8 cellular contexts compared by ENCODE assay signal in genomic region chr11:96254087-96254486, GRCh38.
DNase-seq lines count a peak whose midpoint lies in the region; ATAC-seq and TF ChIP-seq lines count a peak whose summit lies in the region.

No MANE protein-coding gene starts in this region.

- peak overlapping the region; percentile 43; the same call in 1 of the 2 replicates for H3K27ac ChIP-seq in IMR-90 (ENCODE audit: insufficient read depth, low read length)

- H4K5ac ChIP-seq in IMR-90 (ENCODE audit: low read depth, low read length), result 0 out of 2 replicates have a peak overlapping the region, but pooled peaks have one; percentile 83

- no peaks in the 10 kb centered on the region for H3K27me3 ChIP-seq in IMR-90 (ENCODE audit: control insufficient read depth, insufficient read depth, low read length)

- H3K9me3 ChIP-seq in IMR-90 (ENCODE audit: control insufficient read depth, insufficient read depth, low read length), result no peaks in the 10 kb centered on the region

- no peaks in the 10 kb centered on the region; the same call in 1 of the 2 replicates for H3K36me3 ChIP-seq in IMR-90 (ENCODE audit: control insufficient read depth, insufficient read depth, low read length)

- POLR2A ChIA-PET in IMR-90 (lab: Charles Lee; ENCODE audit: unreplicated experiment), result no interaction called here

- intact Hi-C loops in IMR-90 (cut with micrococcal nuclease), result no loop called here

- peak; percentile 69 for ATAC-seq in GM21515 (IDR thresholded peaks at IDR 0.05; ENCODE audit: unreplicated experiment)
- no peak for ATAC-seq in IMR-90 (ENCODE audit: low read depth)

- 0 out of 2 replicates have a peak overlapping the region, but pooled peaks have one; percentile 60 for H3K56ac ChIP-seq in IMR-90 (ENCODE audit: extremely low read depth, insufficient read depth, low read length)

- peak overlapping the region; percentile 77 for H3K27ac Mint-ChIP-seq in osteocyte (ENCODE audit: unreplicated experiment)

- H3K9me1 ChIP-seq in IMR-90 (ENCODE audit: insufficient read depth, low read length), result peaks cover 11% of the 10 kb centered on the region

- peaks cover 16% of the 10 kb centered on the region for H3K4me1 ChIP-seq in IMR-90 (ENCODE audit: control insufficient read depth, insufficient read depth, low read length)

- TF ChIP-seq RAD21 in IMR-90 (IDR thresholded peaks at IDR 0.05; ENCODE audit: low read length), result no peak

- H4K8ac ChIP-seq in IMR-90 (ENCODE audit: low read depth in 2 of 2, low read length in 2 of 2), result peak overlapping the region in 1 of 2 experiments; percentile 64; a peak in 2 of 4 replicates

- H3K23ac ChIP-seq in IMR-90 (ENCODE audit: low read depth, low read length), result peak overlapping the region; percentile 50; the same call in 1 of the 2 replicates

- H3K4me2 ChIP-seq in IMR-90 (ENCODE audit: low read depth, low read length), result peak overlapping the region; percentile 85

- no peak overlapping the region for H2AK9ac ChIP-seq in IMR-90 (replicated peaks; ENCODE audit: low read depth, low read length, poor library complexity)

- TF ChIP-seq CTCF in IMR-90 (conservative IDR thresholded peaks at IDR 0.05; ENCODE audit: low read depth, low read length), result no peak
- no peak for TF ChIP-seq CTCF in osteocyte (IDR thresholded peaks at IDR 0.05)

- H2AFZ ChIP-seq in IMR-90 (replicated peaks; ENCODE audit: low read length, poor library complexity), result no peak overlapping the region

- peak overlapping the region; percentile 92; the same call in 1 of the 2 replicates for H3K18ac ChIP-seq in IMR-90 (ENCODE audit: low read depth, low read length)

- peak overlapping the region; percentile 67; the same call in 1 of the 2 replicates for H2BK20ac ChIP-seq in IMR-90 (ENCODE audit: low read depth, low read length)

- WGBS in IMR-90 (ENCODE audit: extremely low coverage in 2 of 2, insufficient read length in 1 of 2), 2 experiments, result no CpG with 5 or more reads among the region's 7 CpGs

- H4K91ac ChIP-seq in IMR-90 (ENCODE audit: insufficient read depth, low read depth, low read length), result peak overlapping the region; percentile 5; the same call in 1 of the 2 replicates

- peaks cover 42 to 84% of the 10 kb centered on the region in 2 experiments for H3K79me1 ChIP-seq in IMR-90 (ENCODE audit: low read depth in 1 of 2, low read length in 2 of 2)

- peak overlapping the region; percentile 44; the same call in 1 of the 2 replicates for H2BK120ac ChIP-seq in IMR-90 (ENCODE audit: low read depth, low read length)

- CTCF ChIA-PET in IMR-90 (lab: Yijun Ruan, JAX), result interaction anchor here (0.7 to 1.2 kb wide), 2 partner anchors 88 to 260 kb away, joined by 3 read pairs; no protein-coding TSS in a partner anchor

- H2BK15ac ChIP-seq in IMR-90 (ENCODE audit: low read depth, low read length), result 0 out of 3 replicates have a peak overlapping the region, but pooled peaks have one; percentile 15

- H3K9me3 Mint-ChIP-seq in osteocyte (ENCODE audit: unreplicated experiment), result no peaks in the 10 kb centered on the region

- H2BK5ac ChIP-seq in IMR-90 (ENCODE audit: low read depth, low read length, poor library complexity, severe bottlenecking), result peak overlapping the region; percentile 65

- peaks cover 60% of the 10 kb centered on the region for H3K4me1 Mint-ChIP-seq in osteocyte (ENCODE audit: unreplicated experiment)

- no TSS peak for BruUV-seq in IMR-90 (replicated peaks; lab: Mats Ljungman, UMichigan)

- H3K9ac ChIP-seq in IMR-90 (ENCODE audit: low read depth, low read length), result peak overlapping the region; percentile 46; the same call in 1 of the 2 replicates

- dilution Hi-C loops in IMR-90 (cut with HindIII; ENCODE audit: low sequenced_read_pairs, unreplicated experiment), result no loop called here

- peak overlapping the region; percentile 17; the same call in 1 of the 2 replicates for H3K4me3 ChIP-seq in IMR-90 (ENCODE audit: insufficient read depth, low read depth, low read length)

- in situ Hi-C loops in IMR-90 (cut with MboI; ENCODE audit: low sequenced_read_pairs) (no loop called here), ACHN (cut with HindIII; ENCODE audit: low pct_ligation_motif_present, low pct_unique_long_range_greater_than_20kb, low sequenced_read_pairs) (no loop called here)

- H3K4me3 Mint-ChIP-seq in osteocyte (ENCODE audit: unreplicated experiment), result peak overlapping the region; percentile 49

- peak overlapping the region; percentile 78 for H3K14ac ChIP-seq in IMR-90 (replicated peaks; ENCODE audit: low read depth, low read length)

- H2AK5ac ChIP-seq in IMR-90 (ENCODE audit: low read depth, low read length), result no peak overlapping the region

- peak; percentile 73 for DNase-seq in ELR (ENCODE audit: low read depth)
- DNase-seq in IMR-90, result peak; percentile 75
- DNase-seq in central memory CD4-positive, alpha-beta T cell, result peak; percentile 33
- no peak for DNase-seq in osteocyte (ENCODE audit: extremely low spot score, unreplicated experiment)
- no peak for DNase-seq in ACHN
- DNase-seq in NCI-H1930 (lab: John Stamatoyannopoulos, UW), result no peak
- DNase-seq in NCI-H524 (lab: John Stamatoyannopoulos, UW), result no peak

- H4K20me1 ChIP-seq in IMR-90 (ENCODE audit: insufficient read depth, low read length), result no peaks in the 10 kb centered on the region

- no peaks in the 10 kb centered on the region for H3K27me3 Mint-ChIP-seq in osteocyte (ENCODE audit: unreplicated experiment)

- peak overlapping the region; percentile 52; the same call in 1 of the 2 replicates for H3K4ac ChIP-seq in IMR-90 (ENCODE audit: low read depth, low read length)

- no peaks in the 10 kb centered on the region for H3K36me3 Mint-ChIP-seq in osteocyte (ENCODE audit: unreplicated experiment)

- no peak for TF ChIP-seq POLR2A in IMR-90 (IDR thresholded peaks at IDR 0.05; ENCODE audit: low read depth, low read length)

TF ChIP-seq in IMR-90, 13 proteins besides CTCF, POLR2A, EP300 and RAD21:
- TF ChIP-seq CEBPB (IDR thresholded peaks at IDR 0.05; ENCODE audit: low read depth, low read length), result no peak
- TF ChIP-seq NFE2L2 (IDR thresholded peaks at IDR 0.05; ENCODE audit: low read depth, low read length), result no peak
- TF ChIP-seq CHD1 (IDR thresholded peaks at IDR 0.05; ENCODE audit: low read depth, low read length), result no peak
- no peak for TF ChIP-seq BHLHE40 (IDR thresholded peaks at IDR 0.05; ENCODE audit: low read depth, low read length)
- no peak for TF ChIP-seq MAZ (IDR thresholded peaks at IDR 0.05; ENCODE audit: borderline replicate concordance, low read depth, low read length)
- no peak for TF ChIP-seq USF2 (IDR thresholded peaks at IDR 0.05; ENCODE audit: low read depth, low read length)
- no peak for TF ChIP-seq FOS (IDR thresholded peaks at IDR 0.05; ENCODE audit: low read depth, low read length)
- TF ChIP-seq SMC3 (IDR thresholded peaks at IDR 0.05; ENCODE audit: low read depth, low read length), result no peak
- TF ChIP-seq RCOR1 (IDR thresholded peaks at IDR 0.05; ENCODE audit: insufficient replicate concordance, low read length), result no peak
- no peak for TF ChIP-seq ELK1 (IDR thresholded peaks at IDR 0.05; ENCODE audit: borderline replicate concordance, low read depth, low read length)
- TF ChIP-seq MXI1 (IDR thresholded peaks at IDR 0.05; ENCODE audit: borderline replicate concordance, low read depth, low read length), result no peak

Comparison
In these comparisons a context has a peak if more than half of its experiments do, and no peak if none do; other contexts are left out.
1. DNase-seq: peak in ELR (single experiment), IMR-90 (single experiment) and central memory CD4-positive, alpha-beta T cell (single experiment); none in osteocyte (single experiment), ACHN (single experiment), NCI-H1930 (0 of 2) and NCI-H524 (0 of 2).